ENCODE assay signal across 1 cellular context in the genomic region with DNA sequence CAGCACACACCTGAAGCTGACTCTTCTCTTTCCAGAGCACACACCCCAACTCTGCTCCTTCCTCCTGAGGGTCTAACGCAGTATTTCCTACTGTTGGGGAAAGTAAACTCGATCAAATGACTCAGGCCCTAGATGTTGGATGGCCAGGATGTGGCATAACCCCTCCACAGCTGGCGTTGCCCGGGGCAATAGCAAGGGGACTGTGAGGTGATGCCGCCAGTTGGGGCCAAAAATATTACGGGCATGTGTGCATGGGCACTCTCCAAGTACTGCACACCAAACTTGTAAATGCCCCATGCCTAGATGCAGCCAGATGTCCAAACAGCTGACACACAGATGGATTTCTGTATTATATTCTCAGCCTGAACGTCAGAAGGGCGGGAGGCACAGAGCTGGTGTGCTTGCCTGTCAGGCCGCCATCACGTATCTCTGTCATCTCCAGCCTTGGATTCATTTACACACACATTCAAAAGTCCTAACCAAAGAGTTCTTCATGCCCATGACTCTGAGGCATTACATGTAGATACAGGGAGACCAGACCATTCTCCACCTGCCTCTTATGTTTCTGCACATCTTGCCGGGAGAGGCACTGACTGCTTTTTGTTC.
TF ChIP-seq lines count a peak whose summit lies in the region.

No MANE protein-coding gene starts in this region.

TF ChIP-seq in SK-N-SH treated with all-trans-retinoic acid at 6 μM for 48 hours, 23 proteins besides CTCF, POLR2A, EP300 and RAD21 (continued from another document):
- TF ChIP-seq, protein P1, sequence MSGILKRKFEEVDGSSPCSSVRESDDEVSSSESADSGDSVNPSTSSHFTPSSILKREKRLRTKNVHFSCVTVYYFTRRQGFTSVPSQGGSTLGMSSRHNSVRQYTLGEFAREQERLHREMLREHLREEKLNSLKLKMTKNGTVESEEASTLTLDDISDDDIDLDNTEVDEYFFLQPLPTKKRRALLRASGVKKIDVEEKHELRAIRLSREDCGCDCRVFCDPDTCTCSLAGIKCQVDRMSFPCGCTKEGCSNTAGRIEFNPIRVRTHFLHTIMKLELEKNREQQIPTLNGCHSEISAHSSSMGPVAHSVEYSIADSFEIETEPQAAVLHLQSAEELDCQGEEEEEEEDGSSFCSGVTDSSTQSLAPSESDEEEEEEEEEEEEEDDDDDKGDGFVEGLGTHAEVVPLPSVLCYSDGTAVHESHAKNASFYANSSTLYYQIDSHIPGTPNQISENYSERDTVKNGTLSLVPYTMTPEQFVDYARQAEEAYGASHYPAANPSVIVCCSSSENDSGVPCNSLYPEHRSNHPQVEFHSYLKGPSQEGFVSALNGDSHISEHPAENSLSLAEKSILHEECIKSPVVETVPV (CRISPR knock-in tag; IDR thresholded peaks at IDR 0.05), result no peak
- TF ChIP-seq GLIS3 (CRISPR knock-in tag; IDR thresholded peaks at IDR 0.05) (no peak), BACH2 (CRISPR knock-in tag; IDR thresholded peaks at IDR 0.05; ENCODE audit: borderline replicate concordance) (no peak), CREB5 (CRISPR knock-in tag; IDR thresholded peaks at IDR 0.05; ENCODE audit: low read depth) (no peak), ZNF70 (CRISPR knock-in tag; IDR thresholded peaks at IDR 0.05) (no peak), PATZ1 (CRISPR knock-in tag; IDR thresholded peaks at IDR 0.05; ENCODE audit: borderline replicate concordance) (no peak), RARB (CRISPR knock-in tag; IDR thresholded peaks at IDR 0.05) (no peak), ESRRG (CRISPR knock-in tag; IDR thresholded peaks at IDR 0.05) (no peak), ZFP3 (CRISPR knock-in tag; IDR thresholded peaks at IDR 0.05) (no peak)
- TF ChIP-seq, protein P2, sequence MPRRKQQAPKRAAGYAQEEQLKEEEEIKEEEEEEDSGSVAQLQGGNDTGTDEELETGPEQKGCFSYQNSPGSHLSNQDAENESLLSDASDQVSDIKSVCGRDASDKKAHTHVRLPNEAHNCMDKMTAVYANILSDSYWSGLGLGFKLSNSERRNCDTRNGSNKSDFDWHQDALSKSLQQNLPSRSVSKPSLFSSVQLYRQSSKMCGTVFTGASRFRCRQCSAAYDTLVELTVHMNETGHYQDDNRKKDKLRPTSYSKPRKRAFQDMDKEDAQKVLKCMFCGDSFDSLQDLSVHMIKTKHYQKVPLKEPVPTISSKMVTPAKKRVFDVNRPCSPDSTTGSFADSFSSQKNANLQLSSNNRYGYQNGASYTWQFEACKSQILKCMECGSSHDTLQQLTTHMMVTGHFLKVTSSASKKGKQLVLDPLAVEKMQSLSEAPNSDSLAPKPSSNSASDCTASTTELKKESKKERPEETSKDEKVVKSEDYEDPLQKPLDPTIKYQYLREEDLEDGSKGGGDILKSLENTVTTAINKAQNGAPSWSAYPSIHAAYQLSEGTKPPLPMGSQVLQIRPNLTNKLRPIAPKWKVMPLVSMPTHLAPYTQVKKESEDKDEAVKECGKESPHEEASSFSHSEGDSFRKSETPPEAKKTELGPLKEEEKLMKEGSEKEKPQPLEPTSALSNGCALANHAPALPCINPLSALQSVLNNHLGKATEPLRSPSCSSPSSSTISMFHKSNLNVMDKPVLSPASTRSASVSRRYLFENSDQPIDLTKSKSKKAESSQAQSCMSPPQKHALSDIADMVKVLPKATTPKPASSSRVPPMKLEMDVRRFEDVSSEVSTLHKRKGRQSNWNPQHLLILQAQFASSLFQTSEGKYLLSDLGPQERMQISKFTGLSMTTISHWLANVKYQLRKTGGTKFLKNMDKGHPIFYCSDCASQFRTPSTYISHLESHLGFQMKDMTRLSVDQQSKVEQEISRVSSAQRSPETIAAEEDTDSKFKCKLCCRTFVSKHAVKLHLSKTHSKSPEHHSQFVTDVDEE (CRISPR knock-in tag; IDR thresholded peaks at IDR 0.05), result no peak
TF ChIP-seq in SK-N-SH treated with all-trans-retinoic acid at 6 μM for 48 hours: peak in this region for 0.
